ENCODE assay signal across 16 cellular contexts in the genomic region with DNA sequence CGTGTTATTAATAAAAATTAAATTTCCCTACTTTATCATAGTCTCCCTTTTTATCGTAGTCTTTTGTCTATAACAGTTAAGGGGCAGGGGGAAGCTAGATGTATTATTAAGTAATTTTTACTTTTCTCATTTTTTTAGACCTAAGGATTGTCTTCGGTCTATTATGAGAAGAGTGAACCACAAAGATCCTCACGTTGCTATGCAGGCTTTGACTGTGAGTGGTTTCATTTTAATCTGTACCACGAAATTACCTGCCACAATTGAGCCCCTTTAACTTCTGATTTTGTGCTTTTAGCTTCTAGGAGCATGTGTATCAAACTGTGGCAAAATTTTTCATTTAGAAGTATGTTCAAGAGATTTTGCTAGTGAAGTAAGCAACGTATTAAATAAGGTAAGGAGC. TPM values are rescaled to one million over a fixed set of nuclear protein-coding genes. Genes with fewer than 3 reads are reported as not detected.
A peak's percentile ranks its signal among the peaks of the same experiment; 100 is the strongest.
DNase-seq lines count a peak whose midpoint lies in the region; ATAC-seq and TF ChIP-seq lines count a peak whose summit lies in the region.
"Had no signal": no experiment of that assay in that cellular context is flagged by ENCODE, and none has a peak within 500 bp of the region (broad histone marks: within the 10 kb centered on the region; RNA-seq: fewer than 3 reads in every experiment).

No MANE protein-coding gene starts in this region.

- intact Hi-C loops in activated B cell treated with CpG ODN at 0.5 μM for 24 hours (cut with micrococcal nuclease): loop anchor here (2.0 to 5.0 kb wide), 3 partner anchors 16 to 67 kb away; partner anchors contain the start of genes HACD1 and STAM

- ATAC-seq in GM19455 (IDR thresholded peaks at IDR 0.05; ENCODE audit: unreplicated experiment): peak; percentile 72
- peak; percentile 58 for ATAC-seq in HG02973 (IDR thresholded peaks at IDR 0.05; ENCODE audit: unreplicated experiment)
- ATAC-seq in activated B cell treated with CpG ODN at 0.5 μM for 24 hours (ENCODE audit: low read depth): no peak
- ATAC-seq: gastrocnemius medialis, HCT116 had no signal

- no peak for TF ChIP-seq CTCF in GM13976 (IDR thresholded peaks at IDR 0.05; ENCODE audit: borderline replicate concordance, control extremely low read depth, extremely low read depth, insufficient read depth, missing control alignments)
- no peak for TF ChIP-seq CTCF in activated B cell treated with CpG ODN at 0.5 μM for 24 hours (IDR thresholded peaks at IDR 0.05)

- CTCF ChIA-PET in activated B cell treated with CpG ODN at 0.5 μM for 24 hours (lab: Charles Lee): no interaction called here

- H3K4me3 Mint-ChIP-seq in activated B cell treated with CpG ODN at 0.5 μM for 24 hours: peak overlapping the region; percentile 24
- H3K4me3 Mint-ChIP-seq: CD14-positive monocyte; dendritic cell treated with granulocyte-macrophage colony-stimulating factor and Interleukin-4, amounts not matched to agents 40 ng/mL and 50 ng/mL, for 4 days; T-helper 1 cell treated with Interleukin-12 subunit alpha and Interleukin-12 subunit beta and Interleukin-4 antibody, amounts not matched to agents 30 μg/mL and 1 μg/mL, for 36 hours had no signal

- peaks cover 33% of the 10 kb centered on the region for H3K36me3 Mint-ChIP-seq in activated B cell treated with CpG ODN at 0.5 μM for 24 hours (ENCODE audit: low read depth)

- POLR2A ChIA-PET in activated B cell treated with CpG ODN at 0.5 μM for 24 hours (lab: Charles Lee): interaction anchor here (1.4 to 1.9 kb wide), 2 partner anchors 15 to 41 kb away, joined by 8 read pairs; partner anchors contain the start of gene STAM

- H3K27me3 Mint-ChIP-seq in activated B cell treated with CpG ODN at 0.5 μM for 24 hours: no peaks in the 10 kb centered on the region
- H3K27me3 Mint-ChIP-seq: dendritic cell treated with granulocyte-macrophage colony-stimulating factor and Interleukin-4, amounts not matched to agents 40 ng/mL and 50 ng/mL, for 4 days had no signal

- in situ Hi-C loops in GM13976 (cut with MboI; ENCODE audit: low sequenced_read_pairs, unreplicated experiment): no loop called here

- no peak overlapping the region for H3K27ac Mint-ChIP-seq in activated B cell treated with CpG ODN at 0.5 μM for 24 hours
- H3K27ac Mint-ChIP-seq: dendritic cell treated with granulocyte-macrophage colony-stimulating factor and Interleukin-4, amounts not matched to agents 40 ng/mL and 50 ng/mL, for 4 days had no signal

- no peaks in the 10 kb centered on the region for H3K9me3 Mint-ChIP-seq in activated B cell treated with CpG ODN at 0.5 μM for 24 hours
- H3K9me3 Mint-ChIP-seq: dendritic cell treated with granulocyte-macrophage colony-stimulating factor and Interleukin-4, amounts not matched to agents 40 ng/mL and 50 ng/mL, for 4 days; T-helper 1 cell treated with Interleukin-12 subunit alpha and Interleukin-12 subunit beta and Interleukin-4 antibody, amounts not matched to agents 30 μg/mL and 1 μg/mL, for 36 hours had no signal

- H3K4me1 Mint-ChIP-seq in activated B cell treated with CpG ODN at 0.5 μM for 24 hours: peaks cover 38% of the 10 kb centered on the region

- peak; percentile 28 for DNase-seq in GM13976 (ENCODE audit: low spot score)
- no peak for DNase-seq in activated B cell treated with CpG ODN at 0.5 μM for 24 hours
- DNase-seq in GM19238 (ENCODE audit: insufficient read length, low spot score): no peak
- no peak for DNase-seq in NK-92 (lab: John Stamatoyannopoulos, UW; ENCODE audit: unreplicated experiment)
- DNase-seq in NCI-H82 treated with DMSO at 0.1 percent for 48 hours (lab: John Stamatoyannopoulos, UW; ENCODE audit: unreplicated experiment): no peak
- DNase-seq in D341Med (ENCODE audit: low spot score): no peak
- DNase-seq: activated CD8-positive, alpha-beta memory T cell treated with anti-CD3 and anti-CD28 coated beads for 24 hours; gastrocnemius medialis; NCI-H2029 treated with DMSO at 0.1 percent for 48 hours; uterus had no signal

RNA-seq across cellular contexts. Expression of gene STAM, which starts 40.6 kb away (rescaled TPM):
- total RNA-seq in activated B cell treated with CpG ODN at 0.5 μM for 24 hours: 25.5 and 28.7 TPM in 2 replicates
